Comparison of ENCODE assay signal across 8 cellular contexts in genomic region chr1:52054496-52055065, GRCh38. TPM values are rescaled to one million over a fixed set of nuclear protein-coding genes. Genes with fewer than 3 reads are reported as not detected.
A peak's percentile ranks its signal among the peaks of the same experiment; 100 is the strongest.
DNase-seq lines count a peak whose midpoint lies in the region; ATAC-seq and TF ChIP-seq lines count a peak whose summit lies in the region.

No MANE protein-coding gene starts in this region.

- intact Hi-C loops in esophagus squamous epithelium (cut with DNase I) (no loop called here), sciatic nerve (cut with DNase I) (no loop called here)

- WGBS in GM23248 (ENCODE audit: low coverage in 1 of 2, low lambda C conversion rate in 2 of 2, missing lambda C conversion rate in 2 of 2), 2 experiments, result 5% methylated on average over 13 of the region's 13 CpGs
- WGBS in esophagus squamous epithelium, 2 donors, result 2% methylated on average over 11 to 13 of the region's 13 CpGs

- H4K20me1 ChIP-seq in GM23248 (ENCODE audit: insufficient read depth), result no peaks in the 10 kb centered on the region; the same call in 1 of the 2 replicates

- H3K9ac ChIP-seq in GM23248 (peak overlapping the region; percentile 94), SK-N-MC (ENCODE audit: insufficient read length) (peak overlapping the region; percentile 90), rectal smooth muscle tissue (ENCODE audit: low read length) (peak overlapping the region; percentile 20)

- in situ Hi-C loops in GM23248 (cut with MboI), result no loop called here
- in situ Hi-C loops in ACHN (cut with HindIII; ENCODE audit: low pct_ligation_motif_present, low pct_unique_long_range_greater_than_20kb, low sequenced_read_pairs), result no loop called here

- H3K4me1 ChIP-seq in GM23248 (ENCODE audit: insufficient read depth) (peaks cover 39% of the 10 kb centered on the region), esophagus squamous epithelium (peaks cover 14 to 48% (median 38%) of the 10 kb centered on the region in 3 donors), rectal smooth muscle tissue (ENCODE audit: control insufficient read depth, insufficient read depth, low read length) (peaks cover 13% of the 10 kb centered on the region)

- DNase-seq in GM23248 (no peak), SK-N-MC (ENCODE audit: low read depth, low spot score) (no peak), esophagus squamous epithelium (lab: John Stamatoyannopoulos, UW) (no peak), sciatic nerve (ENCODE audit: low spot score) (no peak), ACHN (no peak), iPS-NIHi11 (ENCODE audit: low spot score) (no peak)

- TF ChIP-seq CTCF in esophagus squamous epithelium (IDR thresholded peaks at IDR 0.05), result no peak

- H3K79me2 ChIP-seq in GM23248 (ENCODE audit: insufficient read depth), result peaks cover 89% of the 10 kb centered on the region

- H3K9me2 ChIP-seq in GM23248 (ENCODE audit: insufficient read depth), result no peaks in the 10 kb centered on the region

- no peak for TF ChIP-seq POLR2A in esophagus squamous epithelium (IDR thresholded peaks at IDR 0.05)

- H3K27ac ChIP-seq in GM23248 (peak overlapping the region; percentile 90), SK-N-MC (peak overlapping the region; percentile 37), esophagus squamous epithelium (peak overlapping the region; percentile 90 to 98 (median 96)), rectal smooth muscle tissue (ENCODE audit: low read depth, low read length) (peak overlapping the region; percentile 83)

- no peaks in the 10 kb centered on the region for H3K9me3 ChIP-seq in GM23248 (ENCODE audit: low read depth)
- H3K9me3 ChIP-seq in SK-N-MC (ENCODE audit: low read depth, low read length), result no peaks in the 10 kb centered on the region
- no peaks in the 10 kb centered on the region for H3K9me3 ChIP-seq in esophagus squamous epithelium

- peak overlapping the region; percentile 86 for H3K4me2 ChIP-seq in GM23248 (ENCODE audit: unreplicated experiment)

- H3K27me3 ChIP-seq in GM23248 (replicated peaks; ENCODE audit: insufficient read depth) (no peaks in the 10 kb centered on the region), esophagus squamous epithelium (no peaks in the 10 kb centered on the region), rectal smooth muscle tissue (ENCODE audit: control insufficient read depth, insufficient read depth, low read length) (no peaks in the 10 kb centered on the region)

- peaks cover 38% of the 10 kb centered on the region; the same call in 1 of the 2 replicates for H3F3A ChIP-seq in GM23248 (ENCODE audit: insufficient read depth)

- H3K36me3 ChIP-seq in GM23248 (ENCODE audit: low read depth) (peaks cover under 1% of the 10 kb centered on the region; the same call in 1 of the 2 replicates), SK-N-MC (ENCODE audit: insufficient read depth, low read length) (peaks cover 32% of the 10 kb centered on the region), esophagus squamous epithelium (peaks cover 0 to 30% (median 0%) of the 10 kb centered on the region in 3 donors), rectal smooth muscle tissue (ENCODE audit: control insufficient read depth, insufficient read depth, low read length) (peaks cover 7% of the 10 kb centered on the region)

- ATAC-seq in GM18870 (IDR thresholded peaks at IDR 0.05; ENCODE audit: unreplicated experiment) (no peak), sciatic nerve (no peak)

- peak overlapping the region; percentile 85 for H2AFZ ChIP-seq in GM23248

- H3K4me3 ChIP-seq in GM23248 (peak overlapping the region; percentile 97), SK-N-MC (peak overlapping the region; percentile 93), esophagus squamous epithelium (peak overlapping the region; percentile 73 to 99 (median 96)), rectal smooth muscle tissue (ENCODE audit: low read length) (peak overlapping the region; percentile 96)

RNA-seq across cellular contexts. Expression of gene TXNDC12, which starts 0.4 kb away (rescaled TPM):
- total RNA-seq in GM23248 (2014; rRNA removed; shearing (Covaris generic)), result 59.3 and 64.9 TPM in 2 replicates
- 85.9 and 88.3 TPM in 2 replicates for polyA plus RNA-seq in GM23248 (2016; fragmentation: Nextera tagmentation; extraction: Ambion mirVana)
- total RNA-seq in esophagus squamous epithelium (10 to 100 TPM; 16.6 to 29.8 (median 23.2) TPM), sciatic nerve (37.4 TPM)

RNA-seq across cellular contexts. Expression of gene BTF3L4, which starts 1.5 kb away (rescaled TPM):
- 53.2 and 68.6 TPM in 2 replicates for total RNA-seq in GM23248 (2014; rRNA removed; shearing (Covaris generic))
- polyA plus RNA-seq in GM23248 (2016; fragmentation: Nextera tagmentation; extraction: Ambion mirVana), result 100 and 101 TPM in 2 replicates
- 10 to 100 TPM; 33.8 to 46.5 (median 37.0) TPM for total RNA-seq in esophagus squamous epithelium
- 35.0 TPM for total RNA-seq in sciatic nerve

RNA-seq across cellular contexts. Expression of gene KTI12, which starts 21.0 kb away (rescaled TPM):
- total RNA-seq in GM23248 (2014; rRNA removed; shearing (Covaris generic)), result 8.3 and 18.3 TPM in 2 replicates
- 10.7 and 12.4 TPM in 2 replicates for polyA plus RNA-seq in GM23248 (2016; fragmentation: Nextera tagmentation; extraction: Ambion mirVana)
- total RNA-seq in esophagus squamous epithelium, result 1 to 10 TPM; 4.8 to 8.6 (median 7.7) TPM
- 4.8 TPM for total RNA-seq in sciatic nerve

Comparison
In these comparisons a context has a peak if more than half of its experiments do, and no peak if none do; other contexts are left out.
1. H3K27ac ChIP-seq: peak in every context shown above with its lines; median percentile 96 in esophagus squamous epithelium; 90 in GM23248; 83 in rectal smooth muscle tissue; 37 in SK-N-MC.
2. H3K9ac ChIP-seq: peak in every context shown above with its lines; median percentile 94 in GM23248; 90 in SK-N-MC; 20 in rectal smooth muscle tissue.